1 cellular context compared by ENCODE assay signal in the genomic region with DNA sequence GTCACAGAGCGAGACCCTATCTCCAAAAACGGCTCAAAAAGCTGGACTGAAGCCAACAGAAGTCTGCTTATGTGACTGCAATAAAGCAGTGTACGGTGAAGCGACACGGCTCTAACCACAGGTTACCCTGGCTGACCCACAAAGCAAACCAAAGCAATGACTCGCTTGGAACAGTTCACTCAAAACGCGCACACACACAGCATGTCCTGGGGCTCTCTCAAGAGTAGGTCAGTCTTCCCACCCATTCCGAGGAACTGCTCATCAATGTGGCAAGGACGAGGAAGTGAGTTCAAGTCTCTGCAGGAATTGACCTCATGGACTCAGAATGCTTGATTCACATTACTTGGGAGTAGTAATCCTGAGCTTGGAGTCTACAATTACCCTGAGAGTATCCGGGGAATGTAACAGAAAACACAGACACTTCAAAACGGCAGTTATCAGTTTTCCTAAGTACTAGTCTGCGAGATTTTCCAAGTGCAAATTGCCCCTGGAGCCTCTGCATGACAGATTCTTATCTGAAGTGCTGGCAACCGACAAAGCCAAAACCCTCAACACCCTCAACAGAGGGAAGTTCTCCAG.
TF ChIP-seq lines count a peak whose summit lies in the region.

No MANE protein-coding gene starts in this region.

TF ChIP-seq in GM12878, 131 proteins besides CTCF, POLR2A, EP300 and RAD21:
- TF ChIP-seq, protein P1, sequence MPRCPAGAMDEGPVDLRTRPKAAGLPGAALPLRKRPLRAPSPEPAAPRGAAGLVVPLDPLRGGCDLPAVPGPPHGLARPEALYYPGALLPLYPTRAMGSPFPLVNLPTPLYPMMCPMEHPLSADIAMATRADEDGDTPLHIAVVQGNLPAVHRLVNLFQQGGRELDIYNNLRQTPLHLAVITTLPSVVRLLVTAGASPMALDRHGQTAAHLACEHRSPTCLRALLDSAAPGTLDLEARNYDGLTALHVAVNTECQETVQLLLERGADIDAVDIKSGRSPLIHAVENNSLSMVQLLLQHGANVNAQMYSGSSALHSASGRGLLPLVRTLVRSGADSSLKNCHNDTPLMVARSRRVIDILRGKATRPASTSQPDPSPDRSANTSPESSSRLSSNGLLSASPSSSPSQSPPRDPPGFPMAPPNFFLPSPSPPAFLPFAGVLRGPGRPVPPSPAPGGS (IDR thresholded peaks at IDR 0.05; ENCODE audit: borderline replicate concordance, insufficient read depth, low read depth, low read length, poor library complexity, severe bottlenecking), result peak; percentile 62
- TF ChIP-seq POLR2AphosphoS5 (IDR thresholded peaks at IDR 0.05; ENCODE audit: low read length), result no peak
TF ChIP-seq in GM12878: peak in this region for 1.
